1 cellular context compared by ENCODE assay signal in the genomic region with DNA sequence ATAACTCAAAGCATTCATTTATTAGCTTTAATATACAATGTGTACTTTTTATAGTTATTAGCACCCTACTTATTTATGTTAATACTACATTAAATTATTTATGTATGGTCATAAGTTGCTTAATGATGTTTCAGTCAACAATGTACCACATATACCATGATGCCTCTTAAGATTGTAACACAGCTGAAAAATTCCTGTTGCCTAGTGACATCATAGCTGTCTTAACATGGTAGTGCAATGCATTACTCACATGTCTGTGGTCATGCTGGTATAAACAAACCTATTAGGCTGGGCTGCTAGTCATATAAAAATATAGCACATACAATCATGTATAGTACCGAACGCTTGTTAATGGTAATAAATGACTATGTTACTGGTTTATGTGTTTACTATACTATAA.
TF ChIP-seq lines count a peak whose summit lies in the region.

No MANE protein-coding gene starts in this region.

TF ChIP-seq in IMR-90, 13 proteins besides CTCF, POLR2A, EP300 and RAD21 (continued from another document):
- peak; percentile 49; the same call in 1 of the 2 replicates for TF ChIP-seq BHLHE40 (IDR thresholded peaks at IDR 0.05; ENCODE audit: low read depth, low read length)
- no peak for TF ChIP-seq NFE2L2 (IDR thresholded peaks at IDR 0.05; ENCODE audit: low read depth, low read length)
